1 cellular context compared by ENCODE assay signal in genomic region chr3:195954052-195954751, GRCh38.
TF ChIP-seq lines count a peak whose summit lies in the region.

No MANE protein-coding gene starts in this region.

TF ChIP-seq in GM12878, 131 proteins besides CTCF, POLR2A, EP300 and RAD21 (continued from another document):
- TF ChIP-seq, protein P1, sequence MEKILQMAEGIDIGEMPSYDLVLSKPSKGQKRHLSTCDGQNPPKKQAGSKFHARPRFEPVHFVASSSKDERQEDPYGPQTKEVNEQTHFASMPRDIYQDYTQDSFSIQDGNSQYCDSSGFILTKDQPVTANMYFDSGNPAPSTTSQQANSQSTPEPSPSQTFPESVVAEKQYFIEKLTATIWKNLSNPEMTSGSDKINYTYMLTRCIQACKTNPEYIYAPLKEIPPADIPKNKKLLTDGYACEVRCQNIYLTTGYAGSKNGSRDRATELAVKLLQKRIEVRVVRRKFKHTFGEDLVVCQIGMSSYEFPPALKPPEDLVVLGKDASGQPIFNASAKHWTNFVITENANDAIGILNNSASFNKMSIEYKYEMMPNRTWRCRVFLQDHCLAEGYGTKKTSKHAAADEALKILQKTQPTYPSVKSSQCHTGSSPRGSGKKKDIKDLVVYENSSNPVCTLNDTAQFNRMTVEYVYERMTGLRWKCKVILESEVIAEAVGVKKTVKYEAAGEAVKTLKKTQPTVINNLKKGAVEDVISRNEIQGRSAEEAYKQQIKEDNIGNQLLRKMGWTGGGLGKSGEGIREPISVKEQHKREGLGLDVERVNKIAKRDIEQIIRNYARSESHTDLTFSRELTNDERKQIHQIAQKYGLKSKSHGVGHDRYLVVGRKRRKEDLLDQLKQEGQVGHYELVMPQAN (conservative IDR thresholded peaks at IDR 0.05) = 0 out of 2 replicates have a peak, but pooled peaks have one; percentile 58
- peak; percentile 58 for TF ChIP-seq RUNX3 (IDR thresholded peaks at IDR 0.05; ENCODE audit: low read length)
- peak; percentile 81 for TF ChIP-seq GABPA (IDR thresholded peaks at IDR 0.05; ENCODE audit: low read depth)
- 0 out of 2 replicates have a peak, but pooled peaks have one; percentile 36 for TF ChIP-seq SIN3A (IDR thresholded peaks at IDR 0.05; ENCODE audit: low read depth, low read length)
- TF ChIP-seq IKZF1 (conservative IDR thresholded peaks at IDR 0.05) = peak; percentile 79
- TF ChIP-seq TAF1 (IDR thresholded peaks at IDR 0.05; ENCODE audit: borderline replicate concordance, low read depth, low read length) = peak; percentile 73; the same call in 1 of the 2 replicates
- peak; percentile 59; the same call in 1 of the 2 replicates for TF ChIP-seq NBN (IDR thresholded peaks at IDR 0.05)
- 0 out of 4 replicates have a peak, but pooled peaks of 1 of the 2 experiments have one; percentile 25 for TF ChIP-seq SRF (IDR thresholded peaks at IDR 0.05; ENCODE audit: low read depth in 2 of 2, low read length in 2 of 2)
- TF ChIP-seq MXI1 (IDR thresholded peaks at IDR 0.05; ENCODE audit: low read depth, low read length) = peak; percentile 57
- TF ChIP-seq EGR1 (IDR thresholded peaks at IDR 0.05; ENCODE audit: borderline replicate concordance in 1 of 2, low read depth in 2 of 2, low read length in 2 of 2) = peak in 1 of 2 experiments; percentile 43; a peak in 1 of 3 replicates
- TF ChIP-seq CREB1 (IDR thresholded peaks at IDR 0.05; ENCODE audit: low read depth) = peak; percentile 92
- peak; percentile 53; the same call in 1 of the 2 replicates for TF ChIP-seq ATF7 (IDR thresholded peaks at IDR 0.05; ENCODE audit: low read depth)
- peak; percentile 87 for TF ChIP-seq NR2F1 (conservative IDR thresholded peaks at IDR 0.05)
- TF ChIP-seq, protein P2, sequence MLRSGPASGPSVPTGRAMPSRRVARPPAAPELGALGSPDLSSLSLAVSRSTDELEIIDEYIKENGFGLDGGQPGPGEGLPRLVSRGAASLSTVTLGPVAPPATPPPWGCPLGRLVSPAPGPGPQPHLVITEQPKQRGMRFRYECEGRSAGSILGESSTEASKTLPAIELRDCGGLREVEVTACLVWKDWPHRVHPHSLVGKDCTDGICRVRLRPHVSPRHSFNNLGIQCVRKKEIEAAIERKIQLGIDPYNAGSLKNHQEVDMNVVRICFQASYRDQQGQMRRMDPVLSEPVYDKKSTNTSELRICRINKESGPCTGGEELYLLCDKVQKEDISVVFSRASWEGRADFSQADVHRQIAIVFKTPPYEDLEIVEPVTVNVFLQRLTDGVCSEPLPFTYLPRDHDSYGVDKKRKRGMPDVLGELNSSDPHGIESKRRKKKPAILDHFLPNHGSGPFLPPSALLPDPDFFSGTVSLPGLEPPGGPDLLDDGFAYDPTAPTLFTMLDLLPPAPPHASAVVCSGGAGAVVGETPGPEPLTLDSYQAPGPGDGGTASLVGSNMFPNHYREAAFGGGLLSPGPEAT (IDR thresholded peaks at IDR 0.05; ENCODE audit: low read depth) = peak; percentile 39; the same call in 1 of the 2 replicates
- peak; percentile 39; the same call in 1 of the 2 replicates for TF ChIP-seq SPI1 (IDR thresholded peaks at IDR 0.05; ENCODE audit: borderline replicate concordance, insufficient read depth, low read depth, low read length)
- peak; percentile 93 for TF ChIP-seq GATAD2B (conservative IDR thresholded peaks at IDR 0.05; ENCODE audit: low read depth)
- TF ChIP-seq, protein P3, sequence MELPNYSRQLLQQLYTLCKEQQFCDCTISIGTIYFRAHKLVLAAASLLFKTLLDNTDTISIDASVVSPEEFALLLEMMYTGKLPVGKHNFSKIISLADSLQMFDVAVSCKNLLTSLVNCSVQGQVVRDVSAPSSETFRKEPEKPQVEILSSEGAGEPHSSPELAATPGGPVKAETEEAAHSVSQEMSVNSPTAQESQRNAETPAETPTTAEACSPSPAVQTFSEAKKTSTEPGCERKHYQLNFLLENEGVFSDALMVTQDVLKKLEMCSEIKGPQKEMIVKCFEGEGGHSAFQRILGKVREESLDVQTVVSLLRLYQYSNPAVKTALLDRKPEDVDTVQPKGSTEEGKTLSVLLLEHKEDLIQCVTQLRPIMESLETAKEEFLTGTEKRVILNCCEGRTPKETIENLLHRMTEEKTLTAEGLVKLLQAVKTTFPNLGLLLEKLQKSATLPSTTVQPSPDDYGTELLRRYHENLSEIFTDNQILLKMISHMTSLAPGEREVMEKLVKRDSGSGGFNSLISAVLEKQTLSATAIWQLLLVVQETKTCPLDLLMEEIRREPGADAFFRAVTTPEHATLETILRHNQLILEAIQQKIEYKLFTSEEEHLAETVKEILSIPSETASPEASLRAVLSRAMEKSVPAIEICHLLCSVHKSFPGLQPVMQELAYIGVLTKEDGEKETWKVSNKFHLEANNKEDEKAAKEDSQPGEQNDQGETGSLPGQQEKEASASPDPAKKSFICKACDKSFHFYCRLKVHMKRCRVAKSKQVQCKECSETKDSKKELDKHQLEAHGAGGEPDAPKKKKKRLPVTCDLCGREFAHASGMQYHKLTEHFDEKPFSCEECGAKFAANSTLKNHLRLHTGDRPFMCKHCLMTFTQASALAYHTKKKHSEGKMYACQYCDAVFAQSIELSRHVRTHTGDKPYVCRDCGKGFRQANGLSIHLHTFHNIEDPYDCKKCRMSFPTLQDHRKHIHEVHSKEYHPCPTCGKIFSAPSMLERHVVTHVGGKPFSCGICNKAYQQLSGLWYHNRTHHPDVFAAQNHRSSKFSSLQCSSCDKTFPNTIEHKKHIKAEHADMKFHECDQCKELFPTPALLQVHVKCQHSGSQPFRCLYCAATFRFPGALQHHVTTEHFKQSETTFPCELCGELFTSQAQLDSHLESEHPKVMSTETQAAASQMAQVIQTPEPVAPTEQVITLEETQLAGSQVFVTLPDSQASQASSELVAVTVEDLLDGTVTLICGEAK (IDR thresholded peaks at IDR 0.05; ENCODE audit: borderline replicate concordance) = peak; percentile 83
- TF ChIP-seq RB1 (IDR thresholded peaks at IDR 0.05; ENCODE audit: borderline replicate concordance) = peak; percentile 58; the same call in 1 of the 2 replicates
- 0 out of 2 replicates have a peak, but pooled peaks have one; percentile 31 for TF ChIP-seq TCF12 (IDR thresholded peaks at IDR 0.05; ENCODE audit: low read depth, low read length)
- peak; percentile 46 for TF ChIP-seq BCL3 (IDR thresholded peaks at IDR 0.05; ENCODE audit: borderline replicate concordance, insufficient read depth, low read depth, low read length, poor library complexity, severe bottlenecking)
- TF ChIP-seq NR2C1 (IDR thresholded peaks at IDR 0.05) = peak; percentile 51; the same call in 1 of the 2 replicates
- TF ChIP-seq HCFC1 (IDR thresholded peaks at IDR 0.05; ENCODE audit: low read length) = peak; percentile 38; the same call in 1 of the 2 replicates
- TF ChIP-seq, protein P4, sequence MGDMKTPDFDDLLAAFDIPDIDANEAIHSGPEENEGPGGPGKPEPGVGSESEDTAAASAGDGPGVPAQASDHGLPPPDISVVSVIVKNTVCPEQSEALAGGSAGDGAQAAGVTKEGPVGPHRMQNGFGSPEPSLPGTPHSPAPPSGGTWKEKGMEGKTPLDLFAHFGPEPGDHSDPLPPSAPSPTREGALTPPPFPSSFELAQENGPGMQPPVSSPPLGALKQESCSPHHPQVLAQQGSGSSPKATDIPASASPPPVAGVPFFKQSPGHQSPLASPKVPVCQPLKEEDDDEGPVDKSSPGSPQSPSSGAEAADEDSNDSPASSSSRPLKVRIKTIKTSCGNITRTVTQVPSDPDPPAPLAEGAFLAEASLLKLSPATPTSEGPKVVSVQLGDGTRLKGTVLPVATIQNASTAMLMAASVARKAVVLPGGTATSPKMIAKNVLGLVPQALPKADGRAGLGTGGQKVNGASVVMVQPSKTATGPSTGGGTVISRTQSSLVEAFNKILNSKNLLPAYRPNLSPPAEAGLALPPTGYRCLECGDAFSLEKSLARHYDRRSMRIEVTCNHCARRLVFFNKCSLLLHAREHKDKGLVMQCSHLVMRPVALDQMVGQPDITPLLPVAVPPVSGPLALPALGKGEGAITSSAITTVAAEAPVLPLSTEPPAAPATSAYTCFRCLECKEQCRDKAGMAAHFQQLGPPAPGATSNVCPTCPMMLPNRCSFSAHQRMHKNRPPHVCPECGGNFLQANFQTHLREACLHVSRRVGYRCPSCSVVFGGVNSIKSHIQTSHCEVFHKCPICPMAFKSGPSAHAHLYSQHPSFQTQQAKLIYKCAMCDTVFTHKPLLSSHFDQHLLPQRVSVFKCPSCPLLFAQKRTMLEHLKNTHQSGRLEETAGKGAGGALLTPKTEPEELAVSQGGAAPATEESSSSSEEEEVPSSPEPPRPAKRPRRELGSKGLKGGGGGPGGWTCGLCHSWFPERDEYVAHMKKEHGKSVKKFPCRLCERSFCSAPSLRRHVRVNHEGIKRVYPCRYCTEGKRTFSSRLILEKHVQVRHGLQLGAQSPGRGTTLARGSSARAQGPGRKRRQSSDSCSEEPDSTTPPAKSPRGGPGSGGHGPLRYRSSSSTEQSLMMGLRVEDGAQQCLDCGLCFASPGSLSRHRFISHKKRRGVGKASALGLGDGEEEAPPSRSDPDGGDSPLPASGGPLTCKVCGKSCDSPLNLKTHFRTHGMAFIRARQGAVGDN (IDR thresholded peaks at IDR 0.05) = peak; percentile 71
- peak; percentile 17 for TF ChIP-seq SIX5 (IDR thresholded peaks at IDR 0.05; ENCODE audit: low read depth, low read length, severe bottlenecking)
- peak in 1 of 2 experiments; percentile 86; a peak in 3 of 4 replicates for TF ChIP-seq ETV6 (conservative IDR thresholded peaks at IDR 0.05 in 1 of 2, IDR thresholded peaks at IDR 0.05 in 1 of 2; ENCODE audit: borderline replicate concordance in 1 of 2, low read depth in 1 of 2)
- TF ChIP-seq CREM (IDR thresholded peaks at IDR 0.05; ENCODE audit: low read depth) = peak; percentile 96
- peak; percentile 21; the same call in 1 of the 2 replicates for TF ChIP-seq NRF1 (conservative IDR thresholded peaks at IDR 0.05; ENCODE audit: low read depth, low read length)
- TF ChIP-seq, protein P5, sequence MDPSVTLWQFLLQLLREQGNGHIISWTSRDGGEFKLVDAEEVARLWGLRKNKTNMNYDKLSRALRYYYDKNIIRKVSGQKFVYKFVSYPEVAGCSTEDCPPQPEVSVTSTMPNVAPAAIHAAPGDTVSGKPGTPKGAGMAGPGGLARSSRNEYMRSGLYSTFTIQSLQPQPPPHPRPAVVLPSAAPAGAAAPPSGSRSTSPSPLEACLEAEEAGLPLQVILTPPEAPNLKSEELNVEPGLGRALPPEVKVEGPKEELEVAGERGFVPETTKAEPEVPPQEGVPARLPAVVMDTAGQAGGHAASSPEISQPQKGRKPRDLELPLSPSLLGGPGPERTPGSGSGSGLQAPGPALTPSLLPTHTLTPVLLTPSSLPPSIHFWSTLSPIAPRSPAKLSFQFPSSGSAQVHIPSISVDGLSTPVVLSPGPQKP (IDR thresholded peaks at IDR 0.05; ENCODE audit: low read depth, low read length) = peak; percentile 33; the same call in 1 of the 2 replicates
- TF ChIP-seq KLF5 (IDR thresholded peaks at IDR 0.05; ENCODE audit: partially characterized antibody) = peak; percentile 65
